1 cellular context compared by ENCODE assay signal in genomic region chr3:56260262-56260661, GRCh38.
TF ChIP-seq lines count a peak whose summit lies in the region.

No MANE protein-coding gene starts in this region.

TF ChIP-seq in GM23338, 12 proteins besides CTCF, POLR2A, EP300 and RAD21 (continued from another document):
- TF ChIP-seq ZNF462 (CRISPR knock-in tag; IDR thresholded peaks at IDR 0.05) = no peak
- no peak for TF ChIP-seq NANOG (IDR thresholded peaks at IDR 0.05; ENCODE audit: borderline replicate concordance)
- no peak for TF ChIP-seq EZH2phosphoT487 (IDR thresholded peaks at IDR 0.05; ENCODE audit: unreplicated experiment)
- TF ChIP-seq POLR2AphosphoS5 (IDR thresholded peaks at IDR 0.05; ENCODE audit: low read depth) = no peak
- TF ChIP-seq REST (IDR thresholded peaks at IDR 0.05; ENCODE audit: unreplicated experiment) = no peak
